1 cellular context compared by ENCODE assay signal in the genomic region with DNA sequence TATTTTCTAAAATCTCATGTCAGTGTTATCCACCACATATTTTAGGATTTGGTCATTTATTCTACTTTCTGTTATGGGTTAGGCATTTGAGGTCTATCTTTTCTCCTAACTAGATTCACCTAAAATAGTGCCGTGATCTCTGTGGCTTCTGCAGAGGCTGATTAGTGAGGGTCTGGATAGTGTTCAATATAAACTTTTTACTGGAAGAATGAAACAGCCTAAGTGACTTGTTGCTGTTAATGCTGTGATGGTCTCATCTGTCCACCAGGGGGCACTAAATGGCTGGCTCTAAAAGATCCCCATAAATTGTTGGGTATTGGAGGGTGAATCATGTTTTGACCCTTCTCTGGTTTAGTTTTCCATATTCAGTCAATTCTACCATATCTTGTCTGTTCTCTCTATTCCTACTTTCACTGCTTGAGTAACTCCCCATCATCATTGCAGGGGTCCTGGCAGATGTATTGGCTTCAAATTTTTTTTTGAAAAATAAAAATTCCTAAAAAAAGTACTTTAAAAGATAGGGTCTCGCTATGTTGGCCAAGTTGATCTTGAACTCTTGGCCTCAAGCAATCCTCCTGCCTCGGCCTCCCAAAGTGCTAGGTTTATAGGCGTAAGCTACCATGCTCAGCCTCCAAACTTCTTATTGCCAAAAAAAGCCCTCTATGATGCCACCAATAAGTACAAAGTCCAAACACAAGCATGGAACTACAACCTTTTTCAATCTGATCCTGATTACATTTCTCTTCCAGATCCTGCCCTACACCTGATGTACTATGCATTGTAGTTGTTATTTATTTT.
A peak's percentile ranks its signal among the peaks of the same experiment; 100 is the strongest.
TF ChIP-seq lines count a peak whose summit lies in the region.

No MANE protein-coding gene starts in this region.

TF ChIP-seq in HepG2, 621 proteins besides CTCF, POLR2A, EP300 and RAD21 (continued from another document and continues in another):
- TF ChIP-seq, protein P1, sequence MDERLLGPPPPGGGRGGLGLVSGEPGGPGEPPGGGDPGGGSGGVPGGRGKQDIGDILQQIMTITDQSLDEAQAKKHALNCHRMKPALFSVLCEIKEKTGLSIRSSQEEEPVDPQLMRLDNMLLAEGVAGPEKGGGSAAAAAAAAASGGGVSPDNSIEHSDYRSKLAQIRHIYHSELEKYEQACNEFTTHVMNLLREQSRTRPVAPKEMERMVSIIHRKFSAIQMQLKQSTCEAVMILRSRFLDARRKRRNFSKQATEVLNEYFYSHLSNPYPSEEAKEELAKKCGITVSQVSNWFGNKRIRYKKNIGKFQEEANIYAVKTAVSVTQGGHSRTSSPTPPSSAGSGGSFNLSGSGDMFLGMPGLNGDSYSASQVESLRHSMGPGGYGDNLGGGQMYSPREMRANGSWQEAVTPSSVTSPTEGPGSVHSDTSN (CRISPR knock-in tag; IDR thresholded peaks at IDR 0.05) = no peak
- TF ChIP-seq SP2 (CRISPR knock-in tag; IDR thresholded peaks at IDR 0.05) (0 out of 2 replicates have a peak, but pooled peaks have one; percentile 7), GABPA (IDR thresholded peaks at IDR 0.05; ENCODE audit: low read depth, low read length) (no peak), GABPA (CRISPR knock-in tag; IDR thresholded peaks at IDR 0.05; ENCODE audit: low read depth) (no peak), SAP130 (CRISPR knock-in tag; IDR thresholded peaks at IDR 0.05; ENCODE audit: low read depth) (no peak), FOXA3 (CRISPR knock-in tag; IDR thresholded peaks at IDR 0.05) (no peak; the same call in 1 of the 2 replicates), MIXL1 (CRISPR knock-in tag; IDR thresholded peaks at IDR 0.05) (peak; percentile 83; the same call in 1 of the 2 replicates), ASH2L (IDR thresholded peaks at IDR 0.05; ENCODE audit: insufficient read length, low read depth, low read length) (no peak), ZNF660 (CRISPR knock-in tag; IDR thresholded peaks at IDR 0.05; ENCODE audit: borderline replicate concordance, low read depth) (no peak), ZNF709 (CRISPR knock-in tag; IDR thresholded peaks at IDR 0.05) (no peak), ZBTB7A (CRISPR knock-in tag; IDR thresholded peaks at IDR 0.05) (no peak), GPN1 (CRISPR knock-in tag; IDR thresholded peaks at IDR 0.05; ENCODE audit: borderline replicate concordance) (no peak), U2AF2 (IDR thresholded peaks at IDR 0.05; ENCODE audit: low read depth, low read length) (no peak), RFXAP (CRISPR knock-in tag; IDR thresholded peaks at IDR 0.05; ENCODE audit: borderline replicate concordance) (no peak), ZNF678 (CRISPR knock-in tag; IDR thresholded peaks at IDR 0.05) (no peak), ZNF207 (IDR thresholded peaks at IDR 0.05; ENCODE audit: borderline replicate concordance) (no peak), ZBTB21 (CRISPR knock-in tag; IDR thresholded peaks at IDR 0.05) (no peak; the same call in 1 of the 2 replicates), ZNF333 (CRISPR knock-in tag; IDR thresholded peaks at IDR 0.05; ENCODE audit: borderline replicate concordance) (no peak), ZNF839 (CRISPR knock-in tag; IDR thresholded peaks at IDR 0.05; ENCODE audit: borderline replicate concordance) (no peak), NPAS2 (CRISPR knock-in tag; IDR thresholded peaks at IDR 0.05; ENCODE audit: borderline replicate concordance) (no peak), FOSL2 (CRISPR knock-in tag; IDR thresholded peaks at IDR 0.05) (peak; percentile 47; the same call in 1 of the 2 replicates), HHEX (CRISPR knock-in tag; IDR thresholded peaks at IDR 0.05) (no peak), RXRA (CRISPR knock-in tag; IDR thresholded peaks at IDR 0.05) (no peak), RBAK (CRISPR knock-in tag; IDR thresholded peaks at IDR 0.05) (no peak), KDM2A (CRISPR knock-in tag; IDR thresholded peaks at IDR 0.05; ENCODE audit: borderline replicate concordance, low read depth) (peak; percentile 44; the same call in 1 of the 2 replicates), ZNF263 (CRISPR knock-in tag; IDR thresholded peaks at IDR 0.05) (no peak), ZNF510 (CRISPR knock-in tag; IDR thresholded peaks at IDR 0.05; ENCODE audit: low read depth) (no peak), ZNF44 (CRISPR knock-in tag; IDR thresholded peaks at IDR 0.05) (peak; percentile 93), ADNP (CRISPR knock-in tag; IDR thresholded peaks at IDR 0.05) (no peak), ZNF652 (CRISPR knock-in tag; IDR thresholded peaks at IDR 0.05; ENCODE audit: borderline replicate concordance, low read depth) (no peak), GATAD2A (CRISPR knock-in tag; IDR thresholded peaks at IDR 0.05) (peak; percentile 72), ZFY (CRISPR knock-in tag; IDR thresholded peaks at IDR 0.05) (no peak; the same call in 1 of the 2 replicates), DR1 (CRISPR knock-in tag; IDR thresholded peaks at IDR 0.05) (no peak), RBM22 (optimal IDR thresholded peaks at IDR 0.05; ENCODE audit: low read length) (no peak), NFIB (CRISPR knock-in tag; IDR thresholded peaks at IDR 0.05; ENCODE audit: borderline replicate concordance) (no peak), ZNF331 (CRISPR knock-in tag; IDR thresholded peaks at IDR 0.05) (no peak), SKI (IDR thresholded peaks at IDR 0.05; ENCODE audit: partially characterized antibody) (no peak), KDM4B (CRISPR knock-in tag; IDR thresholded peaks at IDR 0.05) (no peak), ZNF138 (CRISPR knock-in tag; IDR thresholded peaks at IDR 0.05; ENCODE audit: low read depth) (no peak), ZNF382 (CRISPR knock-in tag; IDR thresholded peaks at IDR 0.05; ENCODE audit: borderline replicate concordance) (no peak), NCOA5 (CRISPR knock-in tag; IDR thresholded peaks at IDR 0.05) (no peak)
- TF ChIP-seq, protein P2, sequence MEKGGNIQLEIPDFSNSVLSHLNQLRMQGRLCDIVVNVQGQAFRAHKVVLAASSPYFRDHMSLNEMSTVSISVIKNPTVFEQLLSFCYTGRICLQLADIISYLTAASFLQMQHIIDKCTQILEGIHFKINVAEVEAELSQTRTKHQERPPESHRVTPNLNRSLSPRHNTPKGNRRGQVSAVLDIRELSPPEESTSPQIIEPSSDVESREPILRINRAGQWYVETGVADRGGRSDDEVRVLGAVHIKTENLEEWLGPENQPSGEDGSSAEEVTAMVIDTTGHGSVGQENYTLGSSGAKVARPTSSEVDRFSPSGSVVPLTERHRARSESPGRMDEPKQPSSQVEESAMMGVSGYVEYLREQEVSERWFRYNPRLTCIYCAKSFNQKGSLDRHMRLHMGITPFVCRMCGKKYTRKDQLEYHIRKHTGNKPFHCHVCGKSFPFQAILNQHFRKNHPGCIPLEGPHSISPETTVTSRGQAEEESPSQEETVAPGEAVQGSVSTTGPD (CRISPR knock-in tag; IDR thresholded peaks at IDR 0.05) = no peak
- TF ChIP-seq, protein P3, sequence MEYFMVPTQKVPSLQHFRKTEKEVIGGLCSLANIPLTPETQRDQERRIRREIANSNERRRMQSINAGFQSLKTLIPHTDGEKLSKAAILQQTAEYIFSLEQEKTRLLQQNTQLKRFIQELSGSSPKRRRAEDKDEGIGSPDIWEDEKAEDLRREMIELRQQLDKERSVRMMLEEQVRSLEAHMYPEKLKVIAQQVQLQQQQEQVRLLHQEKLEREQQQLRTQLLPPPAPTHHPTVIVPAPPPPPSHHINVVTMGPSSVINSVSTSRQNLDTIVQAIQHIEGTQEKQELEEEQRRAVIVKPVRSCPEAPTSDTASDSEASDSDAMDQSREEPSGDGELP (IDR thresholded peaks at IDR 0.05; ENCODE audit: borderline replicate concordance, low read depth) = no peak
- TF ChIP-seq, protein P4, sequence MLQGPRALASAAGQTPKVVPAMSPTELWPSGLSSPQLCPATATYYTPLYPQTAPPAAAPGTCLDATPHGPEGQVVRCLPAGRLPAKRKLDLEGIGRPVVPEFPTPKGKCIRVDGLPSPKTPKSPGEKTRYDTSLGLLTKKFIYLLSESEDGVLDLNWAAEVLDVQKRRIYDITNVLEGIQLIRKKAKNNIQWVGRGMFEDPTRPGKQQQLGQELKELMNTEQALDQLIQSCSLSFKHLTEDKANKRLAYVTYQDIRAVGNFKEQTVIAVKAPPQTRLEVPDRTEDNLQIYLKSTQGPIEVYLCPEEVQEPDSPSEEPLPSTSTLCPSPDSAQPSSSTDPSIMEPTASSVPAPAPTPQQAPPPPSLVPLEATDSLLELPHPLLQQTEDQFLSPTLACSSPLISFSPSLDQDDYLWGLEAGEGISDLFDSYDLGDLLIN (CRISPR knock-in tag; IDR thresholded peaks at IDR 0.05; ENCODE audit: borderline replicate concordance) = no peak
- TF ChIP-seq, protein P5, sequence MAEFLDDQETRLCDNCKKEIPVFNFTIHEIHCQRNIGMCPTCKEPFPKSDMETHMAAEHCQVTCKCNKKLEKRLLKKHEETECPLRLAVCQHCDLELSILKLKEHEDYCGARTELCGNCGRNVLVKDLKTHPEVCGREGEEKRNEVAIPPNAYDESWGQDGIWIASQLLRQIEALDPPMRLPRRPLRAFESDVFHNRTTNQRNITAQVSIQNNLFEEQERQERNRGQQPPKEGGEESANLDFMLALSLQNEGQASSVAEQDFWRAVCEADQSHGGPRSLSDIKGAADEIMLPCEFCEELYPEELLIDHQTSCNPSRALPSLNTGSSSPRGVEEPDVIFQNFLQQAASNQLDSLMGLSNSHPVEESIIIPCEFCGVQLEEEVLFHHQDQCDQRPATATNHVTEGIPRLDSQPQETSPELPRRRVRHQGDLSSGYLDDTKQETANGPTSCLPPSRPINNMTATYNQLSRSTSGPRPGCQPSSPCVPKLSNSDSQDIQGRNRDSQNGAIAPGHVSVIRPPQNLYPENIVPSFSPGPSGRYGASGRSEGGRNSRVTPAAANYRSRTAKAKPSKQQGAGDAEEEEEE (CRISPR knock-in tag; IDR thresholded peaks at IDR 0.05; ENCODE audit: borderline replicate concordance) = no peak
- TF ChIP-seq, protein P6, sequence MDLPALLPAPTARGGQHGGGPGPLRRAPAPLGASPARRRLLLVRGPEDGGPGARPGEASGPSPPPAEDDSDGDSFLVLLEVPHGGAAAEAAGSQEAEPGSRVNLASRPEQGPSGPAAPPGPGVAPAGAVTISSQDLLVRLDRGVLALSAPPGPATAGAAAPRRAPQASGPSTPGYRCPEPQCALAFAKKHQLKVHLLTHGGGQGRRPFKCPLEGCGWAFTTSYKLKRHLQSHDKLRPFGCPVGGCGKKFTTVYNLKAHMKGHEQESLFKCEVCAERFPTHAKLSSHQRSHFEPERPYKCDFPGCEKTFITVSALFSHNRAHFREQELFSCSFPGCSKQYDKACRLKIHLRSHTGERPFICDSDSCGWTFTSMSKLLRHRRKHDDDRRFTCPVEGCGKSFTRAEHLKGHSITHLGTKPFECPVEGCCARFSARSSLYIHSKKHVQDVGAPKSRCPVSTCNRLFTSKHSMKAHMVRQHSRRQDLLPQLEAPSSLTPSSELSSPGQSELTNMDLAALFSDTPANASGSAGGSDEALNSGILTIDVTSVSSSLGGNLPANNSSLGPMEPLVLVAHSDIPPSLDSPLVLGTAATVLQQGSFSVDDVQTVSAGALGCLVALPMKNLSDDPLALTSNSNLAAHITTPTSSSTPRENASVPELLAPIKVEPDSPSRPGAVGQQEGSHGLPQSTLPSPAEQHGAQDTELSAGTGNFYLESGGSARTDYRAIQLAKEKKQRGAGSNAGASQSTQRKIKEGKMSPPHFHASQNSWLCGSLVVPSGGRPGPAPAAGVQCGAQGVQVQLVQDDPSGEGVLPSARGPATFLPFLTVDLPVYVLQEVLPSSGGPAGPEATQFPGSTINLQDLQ (CRISPR knock-in tag; IDR thresholded peaks at IDR 0.05) = no peak
- TF ChIP-seq, protein P7, sequence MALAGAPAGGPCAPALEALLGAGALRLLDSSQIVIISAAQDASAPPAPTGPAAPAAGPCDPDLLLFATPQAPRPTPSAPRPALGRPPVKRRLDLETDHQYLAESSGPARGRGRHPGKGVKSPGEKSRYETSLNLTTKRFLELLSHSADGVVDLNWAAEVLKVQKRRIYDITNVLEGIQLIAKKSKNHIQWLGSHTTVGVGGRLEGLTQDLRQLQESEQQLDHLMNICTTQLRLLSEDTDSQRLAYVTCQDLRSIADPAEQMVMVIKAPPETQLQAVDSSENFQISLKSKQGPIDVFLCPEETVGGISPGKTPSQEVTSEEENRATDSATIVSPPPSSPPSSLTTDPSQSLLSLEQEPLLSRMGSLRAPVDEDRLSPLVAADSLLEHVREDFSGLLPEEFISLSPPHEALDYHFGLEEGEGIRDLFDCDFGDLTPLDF (CRISPR knock-in tag; IDR thresholded peaks at IDR 0.05) = no peak
- TF ChIP-seq, protein P8, sequence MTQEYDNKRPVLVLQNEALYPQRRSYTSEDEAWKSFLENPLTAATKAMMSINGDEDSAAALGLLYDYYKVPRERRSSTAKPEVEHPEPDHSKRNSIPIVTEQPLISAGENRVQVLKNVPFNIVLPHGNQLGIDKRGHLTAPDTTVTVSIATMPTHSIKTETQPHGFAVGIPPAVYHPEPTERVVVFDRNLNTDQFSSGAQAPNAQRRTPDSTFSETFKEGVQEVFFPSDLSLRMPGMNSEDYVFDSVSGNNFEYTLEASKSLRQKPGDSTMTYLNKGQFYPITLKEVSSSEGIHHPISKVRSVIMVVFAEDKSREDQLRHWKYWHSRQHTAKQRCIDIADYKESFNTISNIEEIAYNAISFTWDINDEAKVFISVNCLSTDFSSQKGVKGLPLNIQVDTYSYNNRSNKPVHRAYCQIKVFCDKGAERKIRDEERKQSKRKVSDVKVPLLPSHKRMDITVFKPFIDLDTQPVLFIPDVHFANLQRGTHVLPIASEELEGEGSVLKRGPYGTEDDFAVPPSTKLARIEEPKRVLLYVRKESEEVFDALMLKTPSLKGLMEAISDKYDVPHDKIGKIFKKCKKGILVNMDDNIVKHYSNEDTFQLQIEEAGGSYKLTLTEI (CRISPR knock-in tag; conservative IDR thresholded peaks at IDR 0.05) = no peak
- TF ChIP-seq, protein P9, sequence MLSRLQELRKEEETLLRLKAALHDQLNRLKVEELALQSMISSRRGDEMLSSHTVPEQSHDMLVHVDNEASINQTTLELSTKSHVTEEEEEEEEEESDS (CRISPR knock-in tag; IDR thresholded peaks at IDR 0.05; ENCODE audit: borderline replicate concordance) = 0 out of 2 replicates have a peak, but pooled peaks have one; percentile 52
- TF ChIP-seq, protein P10, sequence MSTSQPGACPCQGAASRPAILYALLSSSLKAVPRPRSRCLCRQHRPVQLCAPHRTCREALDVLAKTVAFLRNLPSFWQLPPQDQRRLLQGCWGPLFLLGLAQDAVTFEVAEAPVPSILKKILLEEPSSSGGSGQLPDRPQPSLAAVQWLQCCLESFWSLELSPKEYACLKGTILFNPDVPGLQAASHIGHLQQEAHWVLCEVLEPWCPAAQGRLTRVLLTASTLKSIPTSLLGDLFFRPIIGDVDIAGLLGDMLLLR (CRISPR knock-in tag; IDR thresholded peaks at IDR 0.05) = no peak
- TF ChIP-seq, protein P11, sequence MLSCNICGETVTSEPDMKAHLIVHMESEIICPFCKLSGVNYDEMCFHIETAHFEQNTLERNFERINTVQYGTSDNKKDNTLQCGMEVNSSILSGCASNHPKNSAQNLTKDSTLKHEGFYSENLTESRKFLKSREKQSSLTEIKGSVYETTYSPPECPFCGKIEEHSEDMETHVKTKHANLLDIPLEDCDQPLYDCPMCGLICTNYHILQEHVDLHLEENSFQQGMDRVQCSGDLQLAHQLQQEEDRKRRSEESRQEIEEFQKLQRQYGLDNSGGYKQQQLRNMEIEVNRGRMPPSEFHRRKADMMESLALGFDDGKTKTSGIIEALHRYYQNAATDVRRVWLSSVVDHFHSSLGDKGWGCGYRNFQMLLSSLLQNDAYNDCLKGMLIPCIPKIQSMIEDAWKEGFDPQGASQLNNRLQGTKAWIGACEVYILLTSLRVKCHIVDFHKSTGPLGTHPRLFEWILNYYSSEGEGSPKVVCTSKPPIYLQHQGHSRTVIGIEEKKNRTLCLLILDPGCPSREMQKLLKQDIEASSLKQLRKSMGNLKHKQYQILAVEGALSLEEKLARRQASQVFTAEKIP (CRISPR knock-in tag; IDR thresholded peaks at IDR 0.05; ENCODE audit: borderline replicate concordance) = no peak
